Comparison of ENCODE assay signal across 25 cellular contexts in genomic region chr10:30792025-30792424, GRCh38.
DNase-seq lines count a peak whose midpoint lies in the region; ATAC-seq, FAIRE-seq and TF ChIP-seq lines count a peak whose summit lies in the region.
"Had no signal": no experiment of that assay in that cellular context is flagged by ENCODE, and none has a peak within 500 bp of the region (broad histone marks: within the 10 kb centered on the region; RNA-seq: fewer than 3 reads in every experiment).

No MANE protein-coding gene starts in this region.

- H4K91ac ChIP-seq in IMR-90 (ENCODE audit: insufficient read depth, low read depth, low read length) = no peak overlapping the region

- no peak overlapping the region for H4K8ac ChIP-seq in IMR-90 (ENCODE audit: low read depth in 2 of 2, low read length in 2 of 2)

- no peak overlapping the region for H3K14ac ChIP-seq in IMR-90 (replicated peaks; ENCODE audit: low read depth, low read length)

- no peak for FAIRE-seq in GM19239 (lab: Jason Lieb, UNC)
- FAIRE-seq: colon, frontal cortex had no signal

- H3K4ac ChIP-seq in IMR-90 (ENCODE audit: low read depth, low read length) = no peak overlapping the region

- H3K9me1 ChIP-seq in IMR-90 (ENCODE audit: insufficient read depth, low read length) = peaks cover 7% of the 10 kb centered on the region; the same call in 1 of the 2 replicates

- no peaks in the 10 kb centered on the region for H3K36me3 Mint-ChIP-seq in activated T-cell treated with anti-CD3 and anti-CD28 coated beads, Interleukin-2, amount 50 U/mL, for 72 hours (ENCODE audit: insufficient read depth in 2 of 2)
- H3K36me3 Mint-ChIP-seq in activated T-helper 2 cell treated with anti-CD3 and anti-CD28 coated beads, Interferon-gamma antibody, Interleukin-2, Interleukin-4, amounts not matched to agents 10 μg/mL and 5 μg/mL and 100 μg/mL, durations not matched to agents 14 hours and 24 hours and 36 hours (ENCODE audit: low read depth) = no peaks in the 10 kb centered on the region
- no peaks in the 10 kb centered on the region for H3K36me3 Mint-ChIP-seq in naive thymus-derived CD8-positive, alpha-beta T cell

- H3K27me3 Mint-ChIP-seq in activated T-cell treated with anti-CD3 and anti-CD28 coated beads, Interleukin-2, amount 50 U/mL, for 72 hours (ENCODE audit: low read depth) = no peaks in the 10 kb centered on the region
- no peaks in the 10 kb centered on the region for H3K27me3 Mint-ChIP-seq in activated T-helper 2 cell treated with anti-CD3 and anti-CD28 coated beads, Interferon-gamma antibody, Interleukin-2, Interleukin-4, amounts not matched to agents 10 μg/mL and 5 μg/mL and 100 μg/mL, durations not matched to agents 14 hours and 24 hours and 36 hours (ENCODE audit: low read depth)
- H3K27me3 Mint-ChIP-seq in naive thymus-derived CD8-positive, alpha-beta T cell = no peaks in the 10 kb centered on the region

- no peaks in the 10 kb centered on the region for H3K36me3 ChIP-seq in IMR-90 (ENCODE audit: control insufficient read depth, insufficient read depth, low read length)
- H3K36me3 ChIP-seq: adrenal gland, esophagus muscularis mucosa, SJSA1, thoracic aorta had no signal

- H2AK9ac ChIP-seq in IMR-90 (replicated peaks; ENCODE audit: low read depth, low read length, poor library complexity) = peak overlapping the region; percentile 29

- H3K27ac ChIP-seq in IMR-90 (ENCODE audit: insufficient read depth, low read length) = no peak overlapping the region
- H3K27ac ChIP-seq: adrenal gland, esophagus muscularis mucosa, SJSA1, thoracic aorta had no signal

- POLR2A ChIA-PET in IMR-90 (lab: Charles Lee; ENCODE audit: unreplicated experiment) = no interaction called here
- POLR2A ChIA-PET in naive thymus-derived CD8-positive, alpha-beta T cell (lab: Charles Lee) = no interaction called here

- no peak for DNase-seq in activated T-cell treated with anti-CD3 and anti-CD28 coated beads, Interleukin-2, amount 50 U/mL, for 72 hours
- no peak for DNase-seq in activated T-cell treated with anti-CD3 and anti-CD28 coated beads, Interleukin-2, amount 50 U/mL, for 48 hours
- DNase-seq in IMR-90 = no peak
- no peak for DNase-seq in activated T-helper 2 cell treated with anti-CD3 and anti-CD28 coated beads, Interferon-gamma antibody, Interleukin-2, Interleukin-4, amounts not matched to agents 10 μg/mL and 5 μg/mL and 100 μg/mL, durations not matched to agents 14 hours and 24 hours and 36 hours (ENCODE audit: low spot score)
- peak in 2 of 10 donors; percentile 21 to 25 for DNase-seq in naive thymus-derived CD8-positive, alpha-beta T cell
- no peak for DNase-seq in GM19239 (ENCODE audit: insufficient read length, low spot score)
- no peak for DNase-seq in T1000 (lab: John Stamatoyannopoulos, UW)
- DNase-seq: activated CD4-positive, alpha-beta T cell treated with anti-CD3 and anti-CD28 coated beads for 4 hours; adrenal gland; Calu3; effector CD8-positive, alpha-beta T cell; mesenchymal stem cell; NCI-H1092 treated with DMSO at 0.1 percent for 48 hours; NCI-H1930; NCI-H69; retina; stimulated activated CD4-positive, alpha-beta T cell treated with anti-CD3 and anti-CD28 coated beads, Interleukin-4, amount 100 ng/mL, for 24 hours had no signal

- no peak overlapping the region for H2AFZ ChIP-seq in IMR-90 (replicated peaks; ENCODE audit: low read length, poor library complexity)

- CTCF ChIA-PET in IMR-90 (lab: Yijun Ruan, JAX) = no interaction called here

- no peak for TF ChIP-seq POLR2A in IMR-90 (IDR thresholded peaks at IDR 0.05; ENCODE audit: low read depth, low read length)

- H3K56ac ChIP-seq in IMR-90 (ENCODE audit: extremely low read depth, insufficient read depth, low read length) = no peak overlapping the region

- H4K5ac ChIP-seq in IMR-90 (ENCODE audit: low read depth, low read length) = no peak overlapping the region

- no peak overlapping the region for H2BK120ac ChIP-seq in IMR-90 (ENCODE audit: low read depth, low read length)

- H3K79me1 ChIP-seq in IMR-90 (ENCODE audit: low read depth in 1 of 2, low read length in 2 of 2) = no peaks in the 10 kb centered on the region

- H2BK5ac ChIP-seq in IMR-90 (ENCODE audit: low read depth, low read length, poor library complexity, severe bottlenecking) = no peak overlapping the region

- no peaks in the 10 kb centered on the region for H4K20me1 ChIP-seq in IMR-90 (ENCODE audit: insufficient read depth, low read length)

- H3K18ac ChIP-seq in IMR-90 (ENCODE audit: low read depth, low read length) = no peak overlapping the region

- no peak overlapping the region for H3K23ac ChIP-seq in IMR-90 (ENCODE audit: low read depth, low read length)

- in situ Hi-C loops in IMR-90 (cut with MboI; ENCODE audit: low sequenced_read_pairs) = no loop called here

- ATAC-seq in activated T-cell treated with anti-CD3 and anti-CD28 coated beads, Interleukin-2, amount 50 U/mL, for 72 hours (replicated peaks in 1 of 2) = no peak
- ATAC-seq in IMR-90 (ENCODE audit: low read depth) (no peak), esophagus mucosa (no peak)
- ATAC-seq in naive thymus-derived CD8-positive, alpha-beta T cell = peak; percentile 53 to 70
- ATAC-seq: HCT116, left lobe of liver had no signal

- no peak for TF ChIP-seq CTCF in IMR-90 (conservative IDR thresholded peaks at IDR 0.05; ENCODE audit: low read depth, low read length)

- no peaks in the 10 kb centered on the region for H3K4me1 ChIP-seq in IMR-90 (ENCODE audit: control insufficient read depth, insufficient read depth, low read length)
- H3K4me1 ChIP-seq: adrenal gland, esophagus muscularis mucosa had no signal

- H3K4me3 Mint-ChIP-seq in activated T-cell treated with anti-CD3 and anti-CD28 coated beads, Interleukin-2, amount 50 U/mL, for 72 hours = peak overlapping the region in 1 of 2 donors; percentile 50
- no peak overlapping the region for H3K4me3 Mint-ChIP-seq in activated T-helper 2 cell treated with anti-CD3 and anti-CD28 coated beads, Interferon-gamma antibody, Interleukin-2, Interleukin-4, amounts not matched to agents 10 μg/mL and 5 μg/mL and 100 μg/mL, durations not matched to agents 14 hours and 24 hours and 36 hours (ENCODE audit: low read depth)
- peak overlapping the region; percentile 55 to 83 (median 70) for H3K4me3 Mint-ChIP-seq in naive thymus-derived CD8-positive, alpha-beta T cell

- H3K9me3 ChIP-seq in IMR-90 (ENCODE audit: control insufficient read depth, insufficient read depth, low read length) = no peaks in the 10 kb centered on the region
- H3K9me3 ChIP-seq: adrenal gland, esophagus muscularis mucosa, SJSA1, thoracic aorta had no signal

- no peaks in the 10 kb centered on the region for H3K27me3 ChIP-seq in IMR-90 (ENCODE audit: control insufficient read depth, insufficient read depth, low read length)
- H3K27me3 ChIP-seq: adrenal gland, esophagus muscularis mucosa, SJSA1 had no signal

- no peak overlapping the region for H2BK20ac ChIP-seq in IMR-90 (ENCODE audit: low read depth, low read length)

- H3K9ac ChIP-seq in IMR-90 (ENCODE audit: low read depth, low read length) = no peak overlapping the region

- no peaks in the 10 kb centered on the region for H3K9me3 Mint-ChIP-seq in activated T-cell treated with anti-CD3 and anti-CD28 coated beads, Interleukin-2, amount 50 U/mL, for 72 hours
- H3K9me3 Mint-ChIP-seq in activated T-helper 2 cell treated with anti-CD3 and anti-CD28 coated beads, Interferon-gamma antibody, Interleukin-2, Interleukin-4, amounts not matched to agents 10 μg/mL and 5 μg/mL and 100 μg/mL, durations not matched to agents 14 hours and 24 hours and 36 hours = no peaks in the 10 kb centered on the region
- no peaks in the 10 kb centered on the region for H3K9me3 Mint-ChIP-seq in naive thymus-derived CD8-positive, alpha-beta T cell

- no peak overlapping the region for H3K4me2 ChIP-seq in IMR-90 (ENCODE audit: low read depth, low read length)

- H3K27ac Mint-ChIP-seq in activated T-cell treated with anti-CD3 and anti-CD28 coated beads, Interleukin-2, amount 50 U/mL, for 72 hours = peak overlapping the region; percentile 86
- peak overlapping the region; percentile 70 for H3K27ac Mint-ChIP-seq in activated T-helper 2 cell treated with anti-CD3 and anti-CD28 coated beads, Interferon-gamma antibody, Interleukin-2, Interleukin-4, amounts not matched to agents 10 μg/mL and 5 μg/mL and 100 μg/mL, durations not matched to agents 14 hours and 24 hours and 36 hours
- peak overlapping the region; percentile 68 to 100 (median 90) for H3K27ac Mint-ChIP-seq in naive thymus-derived CD8-positive, alpha-beta T cell

- dilution Hi-C loops in IMR-90 (cut with HindIII; ENCODE audit: low sequenced_read_pairs, unreplicated experiment) = no loop called here

- 63% methylated on average over 1 of the region's 2 CpGs; no CpG with 5 or more reads in 1 of the 2 experiments for WGBS in IMR-90 (ENCODE audit: extremely low coverage in 2 of 2, insufficient read length in 1 of 2), 2 experiments

- no peak for TF ChIP-seq RAD21 in IMR-90 (IDR thresholded peaks at IDR 0.05; ENCODE audit: low read length)

- intact Hi-C loops in IMR-90 (cut with micrococcal nuclease) = no loop called here
- intact Hi-C loops in activated T-helper 2 cell treated with anti-CD3 and anti-CD28 coated beads, Interferon-gamma antibody, Interleukin-2, Interleukin-4, amounts not matched to agents 10 μg/mL and 5 μg/mL and 100 μg/mL, durations not matched to agents 14 hours and 24 hours and 36 hours (cut with micrococcal nuclease) = no loop called here

- H3K4me1 Mint-ChIP-seq in activated T-cell treated with anti-CD3 and anti-CD28 coated beads, Interleukin-2, amount 50 U/mL, for 72 hours (ENCODE audit: low read depth) = peaks cover 30% of the 10 kb centered on the region
- H3K4me1 Mint-ChIP-seq in activated T-helper 2 cell treated with anti-CD3 and anti-CD28 coated beads, Interferon-gamma antibody, Interleukin-2, Interleukin-4, amounts not matched to agents 10 μg/mL and 5 μg/mL and 100 μg/mL, durations not matched to agents 14 hours and 24 hours and 36 hours (ENCODE audit: low read depth) = peaks cover 32% of the 10 kb centered on the region
- peaks cover 20 to 44% (median 32%) of the 10 kb centered on the region in 4 donors for H3K4me1 Mint-ChIP-seq in naive thymus-derived CD8-positive, alpha-beta T cell

- no peak overlapping the region for H2AK5ac ChIP-seq in IMR-90 (ENCODE audit: low read depth, low read length)

- H2BK15ac ChIP-seq in IMR-90 (ENCODE audit: low read depth, low read length) = no peak overlapping the region

- no peak overlapping the region for H3K4me3 ChIP-seq in IMR-90 (ENCODE audit: insufficient read depth, low read depth, low read length)
- H3K4me3 ChIP-seq: adrenal gland, esophagus muscularis mucosa, SJSA1, thoracic aorta had no signal

- no TSS peak for BruUV-seq in IMR-90 (replicated peaks; lab: Mats Ljungman, UMichigan)

TF ChIP-seq in IMR-90, 13 proteins besides CTCF, POLR2A, EP300 and RAD21 (continues in another document):
- TF ChIP-seq RFX5 (IDR thresholded peaks at IDR 0.05; ENCODE audit: low read depth, low read length) (no peak), SMC3 (IDR thresholded peaks at IDR 0.05; ENCODE audit: low read depth, low read length) (no peak), RCOR1 (IDR thresholded peaks at IDR 0.05; ENCODE audit: insufficient replicate concordance, low read length) (no peak), CEBPB (IDR thresholded peaks at IDR 0.05; ENCODE audit: low read depth, low read length) (no peak)

Comparison
In these comparisons a context has a peak if more than half of its experiments do, and no peak if none do; other contexts are left out.
1. ATAC-seq: peak in naive thymus-derived CD8-positive, alpha-beta T cell (2 of 2); none in activated T-cell treated with anti-CD3 and anti-CD28 coated beads, Interleukin-2, amount 50 U/mL, for 72 hours (0 of 2), IMR-90 (single experiment) and esophagus mucosa (single experiment).
2. Peak in every context shown above with its lines, with median percentiles within 50 percentile points of each other: H3K27ac Mint-ChIP-seq.